ENCODE assay signal across 16 cellular contexts in the genomic region with DNA sequence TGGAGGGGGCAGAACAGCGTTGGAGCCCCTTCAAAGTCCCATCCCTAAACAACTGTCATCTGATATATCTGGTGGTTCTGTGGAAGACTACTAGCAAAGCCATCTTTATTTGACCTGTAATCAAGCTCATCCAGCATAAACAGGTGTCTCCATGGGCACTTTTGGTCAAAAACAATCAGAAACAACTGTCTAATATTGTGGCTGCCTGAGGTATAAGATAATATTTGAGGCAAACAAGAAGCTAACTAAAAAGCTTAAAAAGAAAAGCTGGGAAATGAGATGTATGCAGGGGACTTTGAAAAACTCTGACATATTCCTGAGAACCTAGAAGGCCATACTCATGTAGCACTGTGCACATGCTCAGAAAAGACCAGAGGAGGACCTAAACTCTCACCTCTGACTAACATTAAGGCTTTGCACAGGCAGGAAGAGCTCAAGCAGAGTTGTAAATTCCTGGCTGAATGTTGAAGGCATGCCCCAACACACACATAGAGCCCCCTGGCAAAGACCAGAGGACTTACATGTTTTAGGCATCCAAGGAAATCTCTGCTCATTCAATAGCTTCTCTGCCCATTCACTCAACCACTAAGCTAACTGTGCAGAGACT.
"Had no signal": no experiment of that assay in that cellular context is flagged by ENCODE, and none has a peak within 500 bp of the region (broad histone marks: within the 10 kb centered on the region; RNA-seq: fewer than 3 reads in every experiment).

No MANE protein-coding gene starts in this region.

- DNase-seq: activated CD4-positive, alpha-beta memory T cell treated with anti-CD3 and anti-CD28 coated beads for 36 hours; activated CD4-positive, alpha-beta T cell treated with anti-CD3 and anti-CD28 coated beads for 1 hour; activated CD8-positive, alpha-beta memory T cell treated with anti-CD3 and anti-CD28 coated beads, Interleukin-2, amount 10 ng/mL, durations not matched to agents 7 days and 5 days; activated naive CD4-positive, alpha-beta T cell treated with anti-CD3 and anti-CD28 coated beads, Interleukin-2, amount 10 ng/mL, durations not matched to agents 7 days and 5 days; activated T-cell treated with anti-CD3 and anti-CD28 coated beads, Interleukin-2, amount 50 U/mL, for 1 hour; dorsolateral prefrontal cortex; foreskin melanocyte; left cardiac atrium; lower lobe of right lung; midbrain; pancreas; stimulated activated CD4-positive, alpha-beta T cell treated with anti-CD3 and anti-CD28 coated beads, Interleukin-2, amount 100 ng/mL, for 24 hours; stomach; T-helper 1 cell; testis had no signal

- H3K9me3 ChIP-seq: pancreas, testis had no signal

- H3K4me3 Mint-ChIP-seq: activated CD4-positive, alpha-beta memory T cell treated with anti-CD3 and anti-CD28 coated beads for 36 hours; activated CD8-positive, alpha-beta memory T cell treated with anti-CD3 and anti-CD28 coated beads, Interleukin-2, amount 10 ng/mL, durations not matched to agents 7 days and 5 days; activated naive CD4-positive, alpha-beta T cell treated with anti-CD3 and anti-CD28 coated beads, Interleukin-2, amount 10 ng/mL, durations not matched to agents 7 days and 5 days; neural crest cell had no signal

- H3K27me3 ChIP-seq: dorsolateral prefrontal cortex, pancreas, stomach, testis had no signal

- H3K27me3 Mint-ChIP-seq: activated CD4-positive, alpha-beta memory T cell treated with anti-CD3 and anti-CD28 coated beads for 36 hours; activated CD8-positive, alpha-beta memory T cell treated with anti-CD3 and anti-CD28 coated beads, Interleukin-2, amount 10 ng/mL, durations not matched to agents 7 days and 5 days; activated naive CD4-positive, alpha-beta T cell treated with anti-CD3 and anti-CD28 coated beads, Interleukin-2, amount 10 ng/mL, durations not matched to agents 7 days and 5 days had no signal

- H3K27ac Mint-ChIP-seq: activated CD4-positive, alpha-beta memory T cell treated with anti-CD3 and anti-CD28 coated beads for 36 hours; activated CD8-positive, alpha-beta memory T cell treated with anti-CD3 and anti-CD28 coated beads, Interleukin-2, amount 10 ng/mL, durations not matched to agents 7 days and 5 days; activated naive CD4-positive, alpha-beta T cell treated with anti-CD3 and anti-CD28 coated beads, Interleukin-2, amount 10 ng/mL, durations not matched to agents 7 days and 5 days had no signal

- H3K4me3 ChIP-seq: dorsolateral prefrontal cortex, lower lobe of right lung, pancreas, stomach, testis had no signal

- H3K27ac ChIP-seq: dorsolateral prefrontal cortex, lower lobe of right lung, pancreas, stomach, testis had no signal
